ENCODE assay signal across 8 cellular contexts in genomic region chr2:42792583-42793313, GRCh38. TPM values are rescaled to one million over a fixed set of nuclear protein-coding genes. Genes with fewer than 3 reads are reported as not detected.
A peak's percentile ranks its signal among the peaks of the same experiment; 100 is the strongest.
DNase-seq lines count a peak whose midpoint lies in the region; ATAC-seq and TF ChIP-seq lines count a peak whose summit lies in the region.

Gene HAAO (minus strand): TSS chr2:42792583. CDS start chr2:42792536, 47 bp downstream.

- no peak for TF ChIP-seq POLR2A in spleen (IDR thresholded peaks at IDR 0.05)

- H3K9me3 ChIP-seq in spleen, result no peaks in the 10 kb centered on the region

- in situ Hi-C loops in astrocyte of the spinal cord (cut with HindIII; ENCODE audit: low sequenced_read_pairs), result no loop called here

- no peaks in the 10 kb centered on the region for H3K36me3 Mint-ChIP-seq in activated CD4-positive, alpha-beta T cell treated with anti-CD3 and anti-CD28 coated beads, Interleukin-2, amount 10 ng/mL, durations not matched to agents 24 days and 14 days (ENCODE audit: low read depth)

- peaks cover 5% of the 10 kb centered on the region for H3K9me3 Mint-ChIP-seq in activated CD4-positive, alpha-beta T cell treated with anti-CD3 and anti-CD28 coated beads, Interleukin-2, amount 10 ng/mL, durations not matched to agents 24 days and 14 days

- H3K36me3 ChIP-seq in spleen, result no peaks in the 10 kb centered on the region

- peak within 1 kb of the TSS; percentile 62 to 88 (median 84) for H3K27ac ChIP-seq in spleen

- TF ChIP-seq CTCF in astrocyte of the spinal cord (IDR thresholded peaks at IDR 0.05; ENCODE audit: low read depth, low read length), result peak; percentile 8
- TF ChIP-seq CTCF in spleen (IDR thresholded peaks at IDR 0.05 in 8 of 11, conservative IDR thresholded peaks at IDR 0.05 in 3 of 11), result peak in 3 of 11 experiments; percentile 27 to 52 (median 29)

- peaks cover 0 to 20% (median 7%) of the 10 kb centered on the region in 7 donors for H3K27me3 ChIP-seq in spleen (replicated peaks in 1 of 7)

- 0 to 3% (median 1%) methylated on average over 36 to 73 of the region's 73 CpGs for WGBS in spleen, 5 donors

- H3K27ac Mint-ChIP-seq in activated CD4-positive, alpha-beta T cell treated with anti-CD3 and anti-CD28 coated beads, Interleukin-2, amount 10 ng/mL, durations not matched to agents 24 days and 14 days, result no peak within 1 kb of the TSS

- H3K4me1 ChIP-seq in spleen, result peaks cover 0 to 53% (median 34%) of the 10 kb centered on the region in 6 donors

- peak within 1 kb of the TSS; percentile 72 for H3K4me3 Mint-ChIP-seq in activated CD4-positive, alpha-beta T cell treated with anti-CD3 and anti-CD28 coated beads, Interleukin-2, amount 10 ng/mL, durations not matched to agents 24 days and 14 days

- H3K4me1 Mint-ChIP-seq in activated CD4-positive, alpha-beta T cell treated with anti-CD3 and anti-CD28 coated beads, Interleukin-2, amount 10 ng/mL, durations not matched to agents 24 days and 14 days, result peaks cover 28% of the 10 kb centered on the region

- H3K4me3 ChIP-seq in astrocyte of the spinal cord (ENCODE audit: low read depth, low read length) (peak within 1 kb of the TSS; percentile 35), spleen (peak within 1 kb of the TSS; percentile 51 to 81 (median 62))

- DNase-seq in activated CD4-positive, alpha-beta T cell treated with anti-CD3 and anti-CD28 coated beads, Interleukin-2, amount 10 ng/mL, durations not matched to agents 24 days and 14 days, result no peak
- DNase-seq in activated CD4-positive, alpha-beta T cell treated with anti-CD3 and anti-CD28 coated beads for 4 hours, result no peak
- DNase-seq in astrocyte of the spinal cord (ENCODE audit: low read depth, low spot score) (no peak), islet precursor cell (peak; percentile 83), spleen (peak; percentile 86), cerebellar cortex (ENCODE audit: low spot score) (no peak), NCI-H1092 (lab: John Stamatoyannopoulos, UW) (no peak)

- intact Hi-C loops in activated CD4-positive, alpha-beta T cell treated with anti-CD3 and anti-CD28 coated beads, Interleukin-2, amount 10 ng/mL, durations not matched to agents 24 days and 14 days (cut with micrococcal nuclease), result no loop called here
- intact Hi-C loops in spleen (cut with DNase I; ENCODE audit: low total_unique reads), result no loop called here

- H3K27me3 Mint-ChIP-seq in activated CD4-positive, alpha-beta T cell treated with anti-CD3 and anti-CD28 coated beads, Interleukin-2, amount 10 ng/mL, durations not matched to agents 24 days and 14 days, result peaks cover 49% of the 10 kb centered on the region

- ATAC-seq in HG03095 (IDR thresholded peaks at IDR 0.05; ENCODE audit: unreplicated experiment), result peak; percentile 24

RNA-seq across cellular contexts. Expression of gene HAAO, which starts in this region (rescaled TPM):
- total RNA-seq in activated CD4-positive, alpha-beta T cell treated with anti-CD3 and anti-CD28 coated beads, Interleukin-2, amount 10 ng/mL, durations not matched to agents 24 days and 14 days, result 0.26 and 0.73 TPM in 2 replicates
- 10 to 100 TPM in 2 of 7 donors, 1 to 10 TPM in 5; 2.4 to 12.3 (median 8.3) TPM for total RNA-seq in spleen
- 1 to 10 TPM; 7.5 to 8.6 (median 7.8) TPM for polyA plus RNA-seq in spleen

Comparison
In these comparisons a context has a peak if more than half of its experiments do, and no peak if none do; other contexts are left out.
1. DNase-seq: peak in islet precursor cell (single experiment) and spleen (single experiment); none in activated CD4-positive, alpha-beta T cell treated with anti-CD3 and anti-CD28 coated beads, Interleukin-2, amount 10 ng/mL, durations not matched to agents 24 days and 14 days (single experiment), activated CD4-positive, alpha-beta T cell treated with anti-CD3 and anti-CD28 coated beads for 4 hours (0 of 2), astrocyte of the spinal cord (single experiment), cerebellar cortex (single experiment) and NCI-H1092 (single experiment).